ENCODE assay signal across 20 cellular contexts in the genomic region with DNA sequence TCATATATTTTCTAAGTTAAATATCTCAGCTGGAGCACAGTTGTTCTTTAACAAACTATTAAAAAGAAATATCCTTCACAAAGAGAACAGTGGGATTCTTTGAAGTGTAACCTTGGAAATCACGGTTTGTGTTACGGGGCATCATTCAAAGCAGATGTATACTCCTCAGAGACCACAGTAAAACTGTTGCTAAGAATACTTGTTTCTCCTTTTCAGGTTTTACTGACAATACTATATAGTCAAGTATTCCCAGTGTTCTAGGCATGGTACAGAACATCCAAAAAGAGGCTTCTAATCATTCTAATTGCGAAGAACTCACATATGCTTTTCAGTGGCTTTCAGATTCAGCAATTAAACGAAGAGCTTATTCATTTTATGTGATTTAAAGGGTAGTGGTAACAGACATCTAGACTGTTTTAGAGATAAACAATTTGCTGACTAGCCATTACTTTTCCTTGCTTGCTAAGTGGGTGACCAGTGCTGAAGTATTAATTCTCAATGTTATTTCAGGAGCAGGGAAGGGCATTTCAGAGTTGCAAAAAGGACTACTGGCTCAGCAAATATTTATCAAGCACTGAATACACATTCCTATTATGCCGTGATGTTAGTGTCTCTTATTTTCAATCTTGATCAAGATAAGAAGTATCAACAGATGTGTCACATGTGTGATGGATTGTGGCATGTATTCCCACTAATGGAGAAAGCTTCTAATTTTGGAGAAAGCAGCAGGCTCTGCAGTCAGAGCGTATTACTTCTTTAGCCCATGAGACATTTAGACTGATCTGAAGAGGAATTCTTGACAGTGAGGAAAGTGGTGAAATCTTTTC.
DNase-seq lines count a peak whose midpoint lies in the region; ATAC-seq and TF ChIP-seq lines count a peak whose summit lies in the region.
"Had no signal": no experiment of that assay in that cellular context is flagged by ENCODE, and none has a peak within 500 bp of the region (broad histone marks: within the 10 kb centered on the region; RNA-seq: fewer than 3 reads in every experiment).

No MANE protein-coding gene starts in this region.

- POLR2A ChIA-PET in CD4-positive, alpha-beta T cell (lab: Charles Lee): interaction anchor here (1.4 kb wide), 1 partner anchor 165 kb away, joined by 3 read pairs; no protein-coding TSS in a partner anchor

- H3K27ac ChIP-seq in right cardiac atrium (ENCODE audit: low read length): no peak overlapping the region
- peak overlapping the region; percentile 62 to 69 for H3K27ac ChIP-seq in uterus
- H3K27ac ChIP-seq in CD4-positive, alpha-beta T cell (ENCODE audit: low read depth, low read length): no peak overlapping the region
- H3K27ac ChIP-seq: esophagus squamous epithelium had no signal

- H3K36me3 Mint-ChIP-seq in CD4-positive, alpha-beta T cell (ENCODE audit: low read depth): no peaks in the 10 kb centered on the region
- H3K36me3 Mint-ChIP-seq: CD4-positive, CD25-positive, alpha-beta regulatory T cell had no signal

- H3K27ac Mint-ChIP-seq in CD4-positive, alpha-beta T cell: no peak overlapping the region
- H3K27ac Mint-ChIP-seq: activated T-helper 17 cell treated with anti-CD3 and anti-CD28 coated beads, Interleukin-2, amount 50 U/mL, for 72 hours; CD4-positive, CD25-positive, alpha-beta regulatory T cell had no signal

- CTCF ChIA-PET in CD4-positive, alpha-beta T cell (lab: Charles Lee): no interaction called here

- H3K9me3 Mint-ChIP-seq in CD4-positive, alpha-beta T cell: no peaks in the 10 kb centered on the region
- H3K9me3 Mint-ChIP-seq: central memory CD8-positive, alpha-beta T cell had no signal

- intact Hi-C loops in Right ventricle myocardium inferior (cut with DNase I): no loop called here
- intact Hi-C loops in right cardiac atrium (cut with DNase I): no loop called here
- intact Hi-C loops in left colon (cut with DNase I, micrococcal nuclease): no loop called here
- intact Hi-C loops in uterus (cut with DNase I; ENCODE audit: low total_unique reads): no loop called here
- intact Hi-C loops in CD4-positive, alpha-beta T cell (cut with DNase I, micrococcal nuclease): no loop called here

- WGBS in right cardiac atrium: 64% methylated on average over 6 of the region's 6 CpGs

- no peak for DNase-seq in Right ventricle myocardium inferior (ENCODE audit: missing footprints)
- no peak for DNase-seq in right cardiac atrium
- no peak for DNase-seq in left colon
- DNase-seq in uterus: no peak
- no peak for DNase-seq in CD4-positive, alpha-beta T cell
- DNase-seq in D341Med (ENCODE audit: low spot score): no peak
- DNase-seq: CD4-positive, CD25-positive, alpha-beta regulatory T cell; effector CD4-positive, alpha-beta T cell; esophagus squamous epithelium; H9; Kasumi-1; naive thymus-derived CD4-positive, alpha-beta T cell; NCI-H1105; NCI-H526; OCI-M1 had no signal

- H3K4me1 Mint-ChIP-seq in CD4-positive, alpha-beta T cell (ENCODE audit: low read depth): peaks cover 22% of the 10 kb centered on the region
- H3K4me1 Mint-ChIP-seq: activated T-helper 17 cell treated with anti-CD3 and anti-CD28 coated beads, Interleukin-2, amount 50 U/mL, for 72 hours; central memory CD8-positive, alpha-beta T cell had no signal

- H3K4me3 ChIP-seq in right cardiac atrium (ENCODE audit: low read length) (no peak overlapping the region), uterus (no peak overlapping the region)
- H3K4me3 ChIP-seq: esophagus squamous epithelium, lung had no signal

- no peak overlapping the region for H3K4me3 Mint-ChIP-seq in CD4-positive, alpha-beta T cell
- H3K4me3 Mint-ChIP-seq: activated T-helper 17 cell treated with anti-CD3 and anti-CD28 coated beads, Interleukin-2, amount 50 U/mL, for 72 hours; CD4-positive, CD25-positive, alpha-beta regulatory T cell; central memory CD8-positive, alpha-beta T cell; H9; naive thymus-derived CD4-positive, alpha-beta T cell had no signal

- H3K9me3 ChIP-seq in right cardiac atrium (ENCODE audit: control insufficient read depth, low read length) (no peaks in the 10 kb centered on the region), uterus (no peaks in the 10 kb centered on the region)
- H3K9me3 ChIP-seq in CD4-positive, alpha-beta T cell (ENCODE audit: control insufficient read depth, low read length): no peaks in the 10 kb centered on the region
- H3K9me3 ChIP-seq: esophagus squamous epithelium had no signal

- peaks cover 2% of the 10 kb centered on the region for H3K4me1 ChIP-seq in right cardiac atrium (ENCODE audit: control insufficient read depth, insufficient read depth, low read length)
- peaks cover 0 to 7% of the 10 kb centered on the region in 2 donors for H3K4me1 ChIP-seq in uterus
- H3K4me1 ChIP-seq: esophagus squamous epithelium had no signal

- TF ChIP-seq POLR2A in uterus (IDR thresholded peaks at IDR 0.05): no peak

- H3K27me3 ChIP-seq in right cardiac atrium (ENCODE audit: control insufficient read depth, insufficient read depth) (no peaks in the 10 kb centered on the region), uterus (no peaks in the 10 kb centered on the region)
- H3K27me3 ChIP-seq in CD4-positive, alpha-beta T cell (ENCODE audit: control insufficient read depth, insufficient read depth, low read length): no peaks in the 10 kb centered on the region
- H3K27me3 ChIP-seq: esophagus squamous epithelium had no signal

- ATAC-seq in Right ventricle myocardium inferior (peak; percentile 51), right cardiac atrium (no peak), SK-N-SH treated with all-trans-retinoic acid at 6 μM for 48 hours (peak; percentile 71), left colon (peak; percentile 59), HG03139 (IDR thresholded peaks at IDR 0.05; ENCODE audit: unreplicated experiment) (no peak)
- ATAC-seq in CD4-positive, alpha-beta T cell (ENCODE audit: poor library complexity): no peak
- ATAC-seq: activated T-helper 17 cell treated with anti-CD3 and anti-CD28 coated beads, Interleukin-2, amount 50 U/mL, for 72 hours; naive thymus-derived CD4-positive, alpha-beta T cell had no signal

- H3K36me3 ChIP-seq in uterus: no peaks in the 10 kb centered on the region
- H3K36me3 ChIP-seq: esophagus squamous epithelium had no signal

- H3K27me3 Mint-ChIP-seq in CD4-positive, alpha-beta T cell: no peaks in the 10 kb centered on the region
- H3K27me3 Mint-ChIP-seq: activated T-helper 17 cell treated with anti-CD3 and anti-CD28 coated beads, Interleukin-2, amount 50 U/mL, for 72 hours; CD4-positive, CD25-positive, alpha-beta regulatory T cell; central memory CD8-positive, alpha-beta T cell had no signal

- no peak for TF ChIP-seq CTCF in uterus (IDR thresholded peaks at IDR 0.05)
- TF ChIP-seq CTCF in CD4-positive, alpha-beta T cell (IDR thresholded peaks at IDR 0.05): no peak

TF ChIP-seq in SK-N-SH treated with all-trans-retinoic acid at 6 μM for 48 hours, 23 proteins besides CTCF, POLR2A, EP300 and RAD21:
- TF ChIP-seq ZNF8 (CRISPR knock-in tag; IDR thresholded peaks at IDR 0.05): 0 out of 2 replicates have a peak, but pooled peaks have one; percentile 46
- no peak; the same call in 1 of the 2 replicates for TF ChIP-seq TCF4 (CRISPR knock-in tag; IDR thresholded peaks at IDR 0.05; ENCODE audit: borderline replicate concordance)
- no peak for TF ChIP-seq ZC3H10 (CRISPR knock-in tag; IDR thresholded peaks at IDR 0.05)
- peak; percentile 45 for TF ChIP-seq ISL1 (CRISPR knock-in tag; IDR thresholded peaks at IDR 0.05)
- TF ChIP-seq TSHZ2 (CRISPR knock-in tag; IDR thresholded peaks at IDR 0.05): peak; percentile 94
- TF ChIP-seq ZFP3 (CRISPR knock-in tag; IDR thresholded peaks at IDR 0.05): no peak
- TF ChIP-seq, protein P1, sequence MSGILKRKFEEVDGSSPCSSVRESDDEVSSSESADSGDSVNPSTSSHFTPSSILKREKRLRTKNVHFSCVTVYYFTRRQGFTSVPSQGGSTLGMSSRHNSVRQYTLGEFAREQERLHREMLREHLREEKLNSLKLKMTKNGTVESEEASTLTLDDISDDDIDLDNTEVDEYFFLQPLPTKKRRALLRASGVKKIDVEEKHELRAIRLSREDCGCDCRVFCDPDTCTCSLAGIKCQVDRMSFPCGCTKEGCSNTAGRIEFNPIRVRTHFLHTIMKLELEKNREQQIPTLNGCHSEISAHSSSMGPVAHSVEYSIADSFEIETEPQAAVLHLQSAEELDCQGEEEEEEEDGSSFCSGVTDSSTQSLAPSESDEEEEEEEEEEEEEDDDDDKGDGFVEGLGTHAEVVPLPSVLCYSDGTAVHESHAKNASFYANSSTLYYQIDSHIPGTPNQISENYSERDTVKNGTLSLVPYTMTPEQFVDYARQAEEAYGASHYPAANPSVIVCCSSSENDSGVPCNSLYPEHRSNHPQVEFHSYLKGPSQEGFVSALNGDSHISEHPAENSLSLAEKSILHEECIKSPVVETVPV (CRISPR knock-in tag; IDR thresholded peaks at IDR 0.05): no peak
- TF ChIP-seq BACH2 (CRISPR knock-in tag; IDR thresholded peaks at IDR 0.05; ENCODE audit: borderline replicate concordance): peak; percentile 89; the same call in 1 of the 2 replicates
- 0 out of 2 replicates have a peak, but pooled peaks have one; percentile 7 for TF ChIP-seq ZNF70 (CRISPR knock-in tag; IDR thresholded peaks at IDR 0.05)

Comparison
In these comparisons a context has a peak if more than half of its experiments do, and no peak if none do; other contexts are left out.
1. ATAC-seq: peak in Right ventricle myocardium inferior (single experiment), SK-N-SH treated with all-trans-retinoic acid at 6 μM for 48 hours (single experiment) and left colon (single experiment); none in right cardiac atrium (0 of 2), CD4-positive, alpha-beta T cell (single experiment) and HG03139 (single experiment).
2. H3K27ac ChIP-seq: peak in uterus (2 of 2); none in right cardiac atrium (single experiment) and CD4-positive, alpha-beta T cell (single experiment).